ENCODE assay signal across 8 cellular contexts in genomic region chr14:104973215-104974145, GRCh38.
DNase-seq lines count a peak whose midpoint lies in the region; ATAC-seq and TF ChIP-seq lines count a peak whose summit lies in the region.

No MANE protein-coding gene starts in this region.

- ATAC-seq in GM21723 (IDR thresholded peaks at IDR 0.05; ENCODE audit: unreplicated experiment) (no peak), HG03520 (IDR thresholded peaks at IDR 0.05; ENCODE audit: unreplicated experiment) (no peak)

- no peaks in the 10 kb centered on the region for H3K9me3 ChIP-seq in stomach smooth muscle (ENCODE audit: control insufficient read depth in 2 of 2, low read length in 2 of 2)

- H3K4me3 ChIP-seq in astrocyte of the cerebellum (ENCODE audit: low read depth, low read length) (no peak overlapping the region), stomach smooth muscle (ENCODE audit: low read length in 2 of 2) (peak overlapping the region; percentile 46 to 66)

- DNase-seq in HK-2 (ENCODE audit: unreplicated experiment): peak; percentile 97
- peak; percentile 91 for DNase-seq in astrocyte of the cerebellum (ENCODE audit: low read depth)
- peak; percentile 94 for DNase-seq in iris pigment epithelial cell (ENCODE audit: low read depth)
- DNase-seq in KG1 (lab: John Stamatoyannopoulos, UW): no peak
- DNase-seq in NOMO-1 treated with dmso at 0.1 percent for 144 hours (lab: John Stamatoyannopoulos, UW; ENCODE audit: unreplicated experiment): no peak

- H3K4me1 ChIP-seq in stomach smooth muscle (ENCODE audit: control insufficient read depth, insufficient read depth, low read length): peaks cover 93% of the 10 kb centered on the region

- no peaks in the 10 kb centered on the region for H3K27me3 ChIP-seq in stomach smooth muscle (ENCODE audit: control insufficient read depth in 1 of 2, insufficient read depth in 2 of 2, low read length in 2 of 2)

- H3K9ac ChIP-seq in stomach smooth muscle (ENCODE audit: low read length in 2 of 2): peak overlapping the region; percentile 55 to 62

- no peak for TF ChIP-seq CTCF in astrocyte of the cerebellum (IDR thresholded peaks at IDR 0.05; ENCODE audit: low read depth, low read length, missing control alignments)

- in situ Hi-C loops in astrocyte of the cerebellum (cut with HindIII; ENCODE audit: low sequenced_read_pairs): no loop called here

- no peaks in the 10 kb centered on the region for H3K36me3 ChIP-seq in stomach smooth muscle (ENCODE audit: control insufficient read depth in 2 of 2, insufficient read depth in 2 of 2, low read length in 2 of 2)

- peak overlapping the region; percentile 97 for H3K27ac ChIP-seq in stomach smooth muscle (ENCODE audit: low read length)

Comparison
In these comparisons a context has a peak if more than half of its experiments do, and no peak if none do; other contexts are left out.
1. DNase-seq: peak in HK-2 (single experiment), astrocyte of the cerebellum (single experiment) and iris pigment epithelial cell (single experiment); none in KG1 (single experiment) and NOMO-1 treated with dmso at 0.1 percent for 144 hours (single experiment).